Comparison of ENCODE assay signal across 15 cellular contexts in the genomic region with DNA sequence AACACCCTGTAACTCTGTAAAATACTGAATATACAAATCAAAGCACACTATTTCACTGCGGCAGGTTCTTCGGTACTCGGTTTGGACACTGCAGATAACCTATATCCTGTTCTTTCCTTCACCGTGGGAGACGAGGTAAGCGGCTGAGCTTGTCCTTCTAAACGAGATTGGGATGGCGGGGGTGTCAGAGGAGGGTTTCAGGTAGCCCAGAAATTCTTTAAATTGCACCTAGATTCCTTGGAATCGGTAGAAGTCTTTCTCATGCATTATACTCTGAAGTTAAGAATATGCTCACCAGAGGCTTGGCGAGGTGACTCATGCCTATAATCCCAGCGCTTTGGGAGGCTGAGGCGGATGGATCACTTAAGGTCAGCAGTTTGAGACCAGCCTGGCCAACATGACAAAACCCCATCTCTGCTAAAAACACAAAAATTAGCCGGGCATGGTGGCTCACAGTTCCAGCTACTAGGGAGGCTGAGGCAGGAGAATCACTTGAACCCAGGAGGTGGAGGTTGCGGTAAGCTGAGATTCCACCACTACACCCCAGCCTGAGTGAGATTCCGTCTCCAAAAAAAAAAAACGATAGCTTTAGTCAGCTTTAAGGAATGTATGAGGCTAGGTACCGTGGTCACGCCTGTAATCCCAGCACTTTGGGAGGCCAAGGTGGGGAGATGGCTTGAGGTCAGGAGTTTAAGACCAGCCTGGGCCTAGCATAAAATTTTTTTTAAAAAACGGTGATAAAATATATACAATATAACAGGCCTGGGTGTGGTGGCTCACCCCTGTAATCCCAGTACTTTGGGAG. TPM values are rescaled to one million over a fixed set of nuclear protein-coding genes. Genes with fewer than 3 reads are reported as not detected.
A peak's percentile ranks its signal among the peaks of the same experiment; 100 is the strongest.
DNase-seq lines count a peak whose midpoint lies in the region; ATAC-seq, FAIRE-seq and TF ChIP-seq lines count a peak whose summit lies in the region.
"Had no signal": no experiment of that assay in that cellular context is flagged by ENCODE, and none has a peak within 500 bp of the region (broad histone marks: within the 10 kb centered on the region; RNA-seq: fewer than 3 reads in every experiment).

No MANE protein-coding gene starts in this region.

- no peak overlapping the region for H3K9ac ChIP-seq in HepG2 (ENCODE audit: insufficient read depth, low read depth, low read length)

- DNase-seq in HepG2 (ENCODE audit: low spot score) (no peak), right lobe of liver (no peak), SW480 (ENCODE audit: low spot score) (peak; percentile 37), immature natural killer cell (no peak), NCI-H1930 (lab: John Stamatoyannopoulos, UW) (no peak), HAP-1 (ENCODE audit: low spot score in 2 of 2) (no peak)
- DNase-seq: activated CD8-positive, alpha-beta memory T cell treated with anti-CD3 and anti-CD28 coated beads for 24 hours; anterior cingulate cortex; effector CD8-positive, alpha-beta T cell; NCI-H1436 treated with DMSO at 0.1 percent for 48 hours; NK-92 treated with Interleukin-12 subunit alpha and Interleukin-12 subunit beta, amount 100 ng/mL, for 24 hours had no signal

- H3K27ac ChIP-seq in HepG2 (ENCODE audit: extremely low read length, insufficient read depth, low read length) = no peak overlapping the region
- no peak overlapping the region for H3K27ac ChIP-seq in right lobe of liver

- H3K9me3 ChIP-seq in HepG2 (ENCODE audit: low read length) (no peaks in the 10 kb centered on the region), right lobe of liver (no peaks in the 10 kb centered on the region), HAP-1 (no peaks in the 10 kb centered on the region)
- H3K9me3 ChIP-seq: ovary had no signal

- no peak for FAIRE-seq in HepG2 (lab: Jason Lieb, UNC)

- no peak overlapping the region for H3K4me2 ChIP-seq in HepG2 (ENCODE audit: low read depth, low read length)

- H3K4me3 ChIP-seq in HepG2 (replicated peaks in 1 of 3; ENCODE audit: insufficient read depth in 1 of 3, low read depth in 2 of 3, low read length in 3 of 3) = no peak overlapping the region
- H3K4me3 ChIP-seq in right lobe of liver = no peak overlapping the region
- H3K4me3 ChIP-seq in HAP-1 = no peak overlapping the region
- H3K4me3 ChIP-seq: ovary had no signal

- no TSS peak for BruUV-seq in HepG2 (replicated peaks; lab: Mats Ljungman, UMichigan)

- no peak for TF ChIP-seq RAD21 in HepG2 (CRISPR knock-in tag; IDR thresholded peaks at IDR 0.05)

- H3K27ac Mint-ChIP-seq in immature natural killer cell = peak overlapping the region in 5 of 6 donors; percentile 31 to 74 (median 53)
- H3K27ac Mint-ChIP-seq: B cell had no signal

- POLR2A ChIA-PET in HepG2 (lab: Yijun Ruan, JAX) = interaction anchor here (0.7 kb wide), 1 partner anchor 162 kb away, joined by 3 read pairs; no protein-coding TSS in a partner anchor

- H3K27me3 ChIP-seq in HepG2 (ENCODE audit: control insufficient read depth in 1 of 2, insufficient read depth in 2 of 2, low read length in 2 of 2) (no peaks in the 10 kb centered on the region), right lobe of liver (no peaks in the 10 kb centered on the region), HAP-1 (ENCODE audit: low read depth) (no peaks in the 10 kb centered on the region)
- H3K27me3 ChIP-seq: ovary had no signal

- TF ChIP-seq CTCF in HepG2 (CRISPR knock-in tag; IDR thresholded peaks at IDR 0.05) = no peak
- no peak for TF ChIP-seq CTCF in right lobe of liver (IDR thresholded peaks at IDR 0.05)

- H3K36me3 ChIP-seq in HepG2 (replicated peaks in 1 of 2; ENCODE audit: control insufficient read depth in 1 of 2, insufficient read depth in 2 of 2, low read length in 2 of 2) (peaks cover 4 to 10% of the 10 kb centered on the region in 2 experiments; a peak in 4 of 5 replicates), right lobe of liver (peaks cover 0 to 10% (median 3%) of the 10 kb centered on the region in 4 donors), HAP-1 (replicated peaks) (peaks cover 15% of the 10 kb centered on the region)
- H3K36me3 ChIP-seq: ovary had no signal

- H2AFZ ChIP-seq in HepG2 (ENCODE audit: low read length) = no peak overlapping the region

- H3K4me1 ChIP-seq in HepG2 (ENCODE audit: insufficient read depth, low read length) (no peaks in the 10 kb centered on the region), right lobe of liver (no peaks in the 10 kb centered on the region), HAP-1 (no peaks in the 10 kb centered on the region)

- no peaks in the 10 kb centered on the region for H4K20me1 ChIP-seq in HepG2 (ENCODE audit: insufficient read depth, low read length)

- H3K4me3 Mint-ChIP-seq in immature natural killer cell = no peak overlapping the region
- H3K4me3 Mint-ChIP-seq: B cell had no signal

- in situ Hi-C loops in HepG2 (cut with HindIII; ENCODE audit: extremely low pct_ligation_motif_present, low pct_unique_long_range_greater_than_20kb) = loop anchor here (25.0 kb wide), 1 partner anchor 363 kb away; no protein-coding TSS in a partner anchor
- in situ Hi-C loops in HAP-1 (cut with MboI; ENCODE audit: low sequenced_read_pairs) = no loop called here

- CTCF ChIA-PET in HepG2 (lab: Yijun Ruan, JAX; ENCODE audit: low intra/inter-chr PET ratio, low total read pairs) = interaction anchor here (1.8 kb wide), 1 partner anchor 132 kb away, joined by 5 read pairs; no protein-coding TSS in a partner anchor

- ATAC-seq in HepG2 (no peak; the same call in 2 of the 3 replicates), right lobe of liver (no peak), HG03460 (IDR thresholded peaks at IDR 0.05; ENCODE audit: unreplicated experiment) (no peak), GM21423 (IDR thresholded peaks at IDR 0.05; ENCODE audit: unreplicated experiment) (no peak)

- TF ChIP-seq EP300 in HepG2 (IDR thresholded peaks at IDR 0.05; ENCODE audit: low read depth in 2 of 2, low read length in 2 of 2) = no peak
- TF ChIP-seq EP300 in HepG2 (CRISPR knock-in tag; IDR thresholded peaks at IDR 0.05; ENCODE audit: borderline replicate concordance) = no peak

- TF ChIP-seq POLR2A in HepG2 (IDR thresholded peaks at IDR 0.05; ENCODE audit: insufficient read depth in 1 of 2, low read depth in 2 of 2, low read length in 2 of 2) = no peak
- TF ChIP-seq POLR2A in right lobe of liver (IDR thresholded peaks at IDR 0.05) = no peak

- peaks cover 0 to 6% (median 5%) of the 10 kb centered on the region in 3 donors for H3K36me3 Mint-ChIP-seq in immature natural killer cell

- H3K27me3 Mint-ChIP-seq in immature natural killer cell (ENCODE audit: low read depth in 3 of 3) = peaks cover 7 to 22% (median 12%) of the 10 kb centered on the region in 3 donors
- H3K27me3 Mint-ChIP-seq: B cell had no signal

- no peaks in the 10 kb centered on the region for H3K9me3 Mint-ChIP-seq in immature natural killer cell

- intact Hi-C loops in HepG2 (cut with micrococcal nuclease; ENCODE audit: unreplicated experiment) = loop anchor here (5.0 to 10.0 kb wide), 2 partner anchors 65 to 132 kb away; no protein-coding TSS in a partner anchor
- intact Hi-C loops in right lobe of liver (cut with DNase I) = loop anchor here (10.0 kb wide), 4 partner anchors 75 to 335 kb away; a partner anchor contains a TSS

- H3K79me2 ChIP-seq in HepG2 (ENCODE audit: insufficient read depth, low read length) = no peaks in the 10 kb centered on the region

- peaks cover 45 to 54% of the 10 kb centered on the region in 2 donors for H3K4me1 Mint-ChIP-seq in immature natural killer cell

- WGBS in HepG2 (ENCODE audit: low lambda C conversion rate) = 91% methylated on average over 19 of the region's 19 CpGs
- 79% methylated on average over 12 of the region's 19 CpGs for WGBS in right lobe of liver (ENCODE audit: insufficient coverage, low coverage, low lambda C conversion rate, missing lambda C conversion rate)

RNA-seq across cellular contexts. Expression of a gene that starts 10.1 kb away (rescaled TPM):
- total RNA-seq in HepG2 (2016; rRNA removed; fragmentation: Illumina TruSeq; extraction: Trizol) (0.83 and 1.00 TPM in 2 replicates), right lobe of liver (10 to 100 TPM in 1 of 6 experiments, 1 to 10 TPM in 5; 3.8 to 10.6 (median 6.6) TPM)
- 0.18 and 0.20 TPM in 2 replicates for total RNA-seq in HepG2 (2016; cell fraction: cytosol; rRNA removed; fragmentation: Illumina TruSeq; extraction: Trizol; ENCODE audit: low read depth)
- 0.93 and 0.97 TPM in 2 replicates for total RNA-seq in HepG2 (2016; cell fraction: insoluble cytoplasmic fraction; rRNA removed; fragmentation: Illumina TruSeq; extraction: Trizol)
- 0.31 and 0.43 TPM in 2 replicates for total RNA-seq in HepG2 (2016; cell fraction: membrane; rRNA removed; fragmentation: Illumina TruSeq; extraction: Trizol)
- total RNA-seq in HepG2 (2016; cell fraction: nucleus; rRNA removed; fragmentation: Illumina TruSeq; extraction: Trizol) = 0.44 and 0.78 TPM in 2 replicates
- polyA plus RNA-seq in HepG2 (2011; rRNA removed) (0.75 and 0.95 TPM in 2 replicates), immature natural killer cell (100 to 1,000 TPM; 231 to 266 (median 256) TPM)
- polyA plus RNA-seq in HepG2 (2011; cell fraction: cytosol; rRNA removed) = 0.67 and 0.77 TPM in 2 replicates
- 0.90 and 1.1 TPM in 2 replicates for polyA plus RNA-seq in HepG2 (2011; cell fraction: nucleus; rRNA removed)
- polyA plus RNA-seq in HepG2 (2012) = 0.32 and 0.43 TPM in 2 replicates
- polyA plus RNA-seq in HepG2 (2016; cell fraction: cytosol; fragmentation: Illumina TruSeq; extraction: Trizol; ENCODE audit: low read depth) = 0.17 and 0.32 TPM in 2 replicates
- polyA plus RNA-seq in HepG2 (2016; cell fraction: insoluble cytoplasmic fraction; fragmentation: Illumina TruSeq; extraction: Trizol; ENCODE audit: low read depth) = 0.59 and 1.4 TPM in 2 replicates
- 0.66 and 0.90 TPM in 2 replicates for polyA plus RNA-seq in HepG2 (2016; cell fraction: membrane; fragmentation: Illumina TruSeq; extraction: Trizol; ENCODE audit: low read depth)
- 0.67 and 2.3 TPM in 2 replicates for polyA plus RNA-seq in HepG2 (2016; cell fraction: nucleus; fragmentation: Illumina TruSeq; extraction: Trizol; ENCODE audit: insufficient read depth, low read depth)
- polyA minus RNA-seq in HepG2 (2011; rRNA and poly(A)+ RNA removed; ENCODE audit: low replicate concordance) = 0.62 and 1.2 TPM in 2 replicates
- polyA minus RNA-seq in HepG2 (2011; cell fraction: cytosol; rRNA and poly(A)+ RNA removed) = not detected in 2 replicates
- polyA minus RNA-seq in HepG2 (2011; cell fraction: nucleus; rRNA and poly(A)+ RNA removed) = 0.25 TPM in 1 of 2 replicates, not detected in the other

RNA-seq across cellular contexts. Expression of a gene that starts 25.6 kb away (rescaled TPM):
- total RNA-seq in HepG2 (2016; rRNA removed; fragmentation: Illumina TruSeq; extraction: Trizol) = 321 and 356 TPM in 2 replicates
- 23.2 and 29.3 TPM in 2 replicates for total RNA-seq in HepG2 (2016; cell fraction: cytosol; rRNA removed; fragmentation: Illumina TruSeq; extraction: Trizol; ENCODE audit: low read depth)
- 329 and 330 TPM in 2 replicates for total RNA-seq in HepG2 (2016; cell fraction: insoluble cytoplasmic fraction; rRNA removed; fragmentation: Illumina TruSeq; extraction: Trizol)
- 89.4 and 96.4 TPM in 2 replicates for total RNA-seq in HepG2 (2016; cell fraction: membrane; rRNA removed; fragmentation: Illumina TruSeq; extraction: Trizol)
- 126 and 145 TPM in 2 replicates for total RNA-seq in HepG2 (2016; cell fraction: nucleus; rRNA removed; fragmentation: Illumina TruSeq; extraction: Trizol)
- 200 and 232 TPM in 2 replicates for polyA plus RNA-seq in HepG2 (2011; rRNA removed)
- polyA plus RNA-seq in HepG2 (2011; cell fraction: cytosol; rRNA removed) = 246 and 252 TPM in 2 replicates
- polyA plus RNA-seq in HepG2 (2011; cell fraction: nucleus; rRNA removed) = 96.2 and 102 TPM in 2 replicates
- polyA plus RNA-seq in HepG2 (2012) = 170 and 183 TPM in 2 replicates
- 19.6 and 20.9 TPM in 2 replicates for polyA plus RNA-seq in HepG2 (2016; cell fraction: cytosol; fragmentation: Illumina TruSeq; extraction: Trizol; ENCODE audit: low read depth)
- 319 and 333 TPM in 2 replicates for polyA plus RNA-seq in HepG2 (2016; cell fraction: insoluble cytoplasmic fraction; fragmentation: Illumina TruSeq; extraction: Trizol; ENCODE audit: low read depth)
- polyA plus RNA-seq in HepG2 (2016; cell fraction: membrane; fragmentation: Illumina TruSeq; extraction: Trizol; ENCODE audit: low read depth) = 53.6 and 62.6 TPM in 2 replicates
- 181 and 191 TPM in 2 replicates for polyA plus RNA-seq in HepG2 (2016; cell fraction: nucleus; fragmentation: Illumina TruSeq; extraction: Trizol; ENCODE audit: insufficient read depth, low read depth)
- 265 and 269 TPM in 2 replicates for polyA minus RNA-seq in HepG2 (2011; rRNA and poly(A)+ RNA removed; ENCODE audit: low replicate concordance)
- 130 and 142 TPM in 2 replicates for polyA minus RNA-seq in HepG2 (2011; cell fraction: cytosol; rRNA and poly(A)+ RNA removed)
- 82.8 and 86.5 TPM in 2 replicates for polyA minus RNA-seq in HepG2 (2011; cell fraction: nucleus; rRNA and poly(A)+ RNA removed)
- 100 to 1,000 TPM; 117 to 128 (median 118) TPM for total RNA-seq in right lobe of liver
- 100 to 1,000 TPM; 177 to 278 (median 246) TPM for polyA plus RNA-seq in immature natural killer cell

RNA-seq across cellular contexts. Expression of a gene that starts 54.4 kb away (rescaled TPM):
- total RNA-seq in HepG2 (2016; rRNA removed; fragmentation: Illumina TruSeq; extraction: Trizol) (43.5 and 51.2 TPM in 2 replicates), right lobe of liver (10 to 100 TPM in 5 of 6 experiments, 1 to 10 TPM in 1; 8.0 to 21.3 (median 12.2) TPM)
- 22.7 TPM in 2 replicates for total RNA-seq in HepG2 (2016; cell fraction: cytosol; rRNA removed; fragmentation: Illumina TruSeq; extraction: Trizol; ENCODE audit: low read depth)
- total RNA-seq in HepG2 (2016; cell fraction: insoluble cytoplasmic fraction; rRNA removed; fragmentation: Illumina TruSeq; extraction: Trizol) = 44.7 and 55.0 TPM in 2 replicates
- 29.4 and 29.5 TPM in 2 replicates for total RNA-seq in HepG2 (2016; cell fraction: membrane; rRNA removed; fragmentation: Illumina TruSeq; extraction: Trizol)
- total RNA-seq in HepG2 (2016; cell fraction: nucleus; rRNA removed; fragmentation: Illumina TruSeq; extraction: Trizol) = 16.1 and 16.4 TPM in 2 replicates
- polyA plus RNA-seq in HepG2 (2011; rRNA removed) (14.2 and 14.6 TPM in 2 replicates), immature natural killer cell (10 to 100 TPM; 48.1 to 79.5 (median 63.0) TPM)
- polyA plus RNA-seq in HepG2 (2011; cell fraction: cytosol; rRNA removed) = 12.7 and 17.2 TPM in 2 replicates
- polyA plus RNA-seq in HepG2 (2011; cell fraction: nucleus; rRNA removed) = 4.5 TPM in 2 replicates
- 8.2 and 15.6 TPM in 2 replicates for polyA plus RNA-seq in HepG2 (2012)
- polyA plus RNA-seq in HepG2 (2016; cell fraction: cytosol; fragmentation: Illumina TruSeq; extraction: Trizol; ENCODE audit: low read depth) = 20.5 and 22.0 TPM in 2 replicates
- polyA plus RNA-seq in HepG2 (2016; cell fraction: insoluble cytoplasmic fraction; fragmentation: Illumina TruSeq; extraction: Trizol; ENCODE audit: low read depth) = 64.2 and 73.3 TPM in 2 replicates
- polyA plus RNA-seq in HepG2 (2016; cell fraction: membrane; fragmentation: Illumina TruSeq; extraction: Trizol; ENCODE audit: low read depth) = 28.2 TPM in 2 replicates
- 27.9 and 32.8 TPM in 2 replicates for polyA plus RNA-seq in HepG2 (2016; cell fraction: nucleus; fragmentation: Illumina TruSeq; extraction: Trizol; ENCODE audit: insufficient read depth, low read depth)
- polyA minus RNA-seq in HepG2 (2011; rRNA and poly(A)+ RNA removed; ENCODE audit: low replicate concordance) = 19.7 and 106 TPM in 2 replicates
- polyA minus RNA-seq in HepG2 (2011; cell fraction: cytosol; rRNA and poly(A)+ RNA removed) = 11.3 and 12.6 TPM in 2 replicates
- polyA minus RNA-seq in HepG2 (2011; cell fraction: nucleus; rRNA and poly(A)+ RNA removed) = 9.6 and 11.5 TPM in 2 replicates
